ENCODE assay signal across 1 cellular context in genomic region chr11:68685656-68686380, GRCh38.
TF ChIP-seq lines count a peak whose summit lies in the region.

No MANE protein-coding gene starts in this region.

TF ChIP-seq in IMR-90, 13 proteins besides CTCF, POLR2A, EP300 and RAD21:
- TF ChIP-seq CHD1 (IDR thresholded peaks at IDR 0.05; ENCODE audit: low read depth, low read length) (no peak), USF2 (IDR thresholded peaks at IDR 0.05; ENCODE audit: low read depth, low read length) (no peak), MAFK (IDR thresholded peaks at IDR 0.05; ENCODE audit: low read depth, low read length) (no peak), MAZ (IDR thresholded peaks at IDR 0.05; ENCODE audit: borderline replicate concordance, low read depth, low read length) (no peak), RFX5 (IDR thresholded peaks at IDR 0.05; ENCODE audit: low read depth, low read length) (no peak), NFE2L2 (IDR thresholded peaks at IDR 0.05; ENCODE audit: low read depth, low read length) (no peak)
- TF ChIP-seq, protein P1, sequence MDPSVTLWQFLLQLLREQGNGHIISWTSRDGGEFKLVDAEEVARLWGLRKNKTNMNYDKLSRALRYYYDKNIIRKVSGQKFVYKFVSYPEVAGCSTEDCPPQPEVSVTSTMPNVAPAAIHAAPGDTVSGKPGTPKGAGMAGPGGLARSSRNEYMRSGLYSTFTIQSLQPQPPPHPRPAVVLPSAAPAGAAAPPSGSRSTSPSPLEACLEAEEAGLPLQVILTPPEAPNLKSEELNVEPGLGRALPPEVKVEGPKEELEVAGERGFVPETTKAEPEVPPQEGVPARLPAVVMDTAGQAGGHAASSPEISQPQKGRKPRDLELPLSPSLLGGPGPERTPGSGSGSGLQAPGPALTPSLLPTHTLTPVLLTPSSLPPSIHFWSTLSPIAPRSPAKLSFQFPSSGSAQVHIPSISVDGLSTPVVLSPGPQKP (IDR thresholded peaks at IDR 0.05; ENCODE audit: borderline replicate concordance, low read depth, low read length) = no peak
TF ChIP-seq in IMR-90: peak in this region for 0.
